Comparison of ENCODE assay signal across 21 cellular contexts in genomic region chr18:21433436-21433835, GRCh38.
"Had no signal": no experiment of that assay in that cellular context is flagged by ENCODE, and none has a peak within 500 bp of the region (broad histone marks: within the 10 kb centered on the region; RNA-seq: fewer than 3 reads in every experiment).

No MANE protein-coding gene starts in this region.

- H3K4me1 ChIP-seq: ascending aorta had no signal

- H3K4me2 ChIP-seq: hepatocyte had no signal

- H2AFZ ChIP-seq: hepatocyte had no signal

- H3K27me3 ChIP-seq: ascending aorta, hepatocyte had no signal

- H3K9me3 ChIP-seq: ascending aorta had no signal

- DNase-seq: activated CD4-positive, alpha-beta T cell treated with anti-CD3 and anti-CD28 coated beads, Interleukin-2, amount 10 ng/mL, durations not matched to agents 7 days and 5 days; activated CD8-positive, alpha-beta memory T cell treated with anti-CD3 and anti-CD28 coated beads, Interleukin-2, amount 50 U/mL, for 4 hours; activated CD8-positive, alpha-beta T cell treated with anti-CD3 and anti-CD28 coated beads, Interleukin-2, amount 10 ng/mL, durations not matched to agents 7 days and 5 days; activated effector memory CD4-positive, alpha-beta T cell treated with Interleukin-2 at 50 U/mL for 16 hours; activated naive CD4-positive, alpha-beta T cell treated with anti-CD3 and anti-CD28 coated beads, Interleukin-2, amount 10 ng/mL, durations not matched to agents 7 days and 5 days; activated T-cell treated with anti-CD3 and anti-CD28 coated beads, Interleukin-2, amount 50 U/mL, for 4 hours; effector CD8-positive, alpha-beta T cell; midbrain; nucleus accumbens; retina; stimulated activated CD4-positive, alpha-beta T cell treated with anti-CD3 and anti-CD28 coated beads, Interleukin-12 subunit alpha, Interleukin-12 subunit beta, amount 100 ng/mL, for 4 hours; stimulated activated CD4-positive, alpha-beta T cell treated with anti-CD3 and anti-CD28 coated beads, Interleukin-1b, Interleukin-23, amount 100 ng/mL, for 48 hours; stimulated activated CD8-positive, alpha-beta memory T cell treated with anti-CD3 and anti-CD28 coated beads, Interleukin-4, amount 100 ng/mL, for 48 hours; stimulated activated naive CD4-positive, alpha-beta T cell; T-helper 1 cell; T-helper 9 cell had no signal

- H3K36me3 ChIP-seq: ascending aorta had no signal

- H3K27ac ChIP-seq: ascending aorta, hepatocyte had no signal

- H3K4me3 ChIP-seq: ascending aorta, hepatocyte, lung had no signal

- ATAC-seq: activated CD4-positive, CD25-positive, alpha-beta regulatory T cell treated with anti-CD3 and anti-CD28 coated beads, Interleukin-2, amount 50 U/mL, for 24 hours; activated CD8-positive, alpha-beta T cell treated with anti-CD3 and anti-CD28 coated beads, Interleukin-2, amount 10 ng/mL, durations not matched to agents 7 days and 5 days; activated T-cell treated with anti-CD3 and anti-CD28 coated beads, Interleukin-2, amount 50 U/mL, for 4 hours; left lobe of liver had no signal
